In genomic region chr11:19673924-19674390, GRCh38 we compare ENCODE assay signal across 11 cellular contexts. TPM values are rescaled to one million over a fixed set of nuclear protein-coding genes. Genes with fewer than 3 reads are reported as not detected.
DNase-seq lines count a peak whose midpoint lies in the region; ATAC-seq and TF ChIP-seq lines count a peak whose summit lies in the region.
"Had no signal": no experiment of that assay in that cellular context is flagged by ENCODE, and none has a peak within 500 bp of the region (broad histone marks: within the 10 kb centered on the region; RNA-seq: fewer than 3 reads in every experiment).

No MANE protein-coding gene starts in this region.

- H3K36me3 Mint-ChIP-seq in natural killer cell treated with Interleukin-12 subunit alpha and Interleukin-12 subunit beta and Interleukin-15 and Interleukin-18, amount 100 ng/mL, for 72 hours, result no peaks in the 10 kb centered on the region
- H3K36me3 Mint-ChIP-seq in natural killer cell (no peaks in the 10 kb centered on the region), nephron progenitor cell (ENCODE audit: low read depth) (no peaks in the 10 kb centered on the region)
- H3K36me3 Mint-ChIP-seq in activated CD8-positive, alpha-beta T cell treated with anti-CD3 and anti-CD28 coated beads, Interleukin-2, amount 10 ng/mL, durations not matched to agents 7 days and 5 days (ENCODE audit: low read depth), result no peaks in the 10 kb centered on the region

- CTCF ChIA-PET in activated CD8-positive, alpha-beta T cell treated with anti-CD3 and anti-CD28 coated beads, Interleukin-2, amount 10 ng/mL, durations not matched to agents 7 days and 5 days (lab: Charles Lee), result no interaction called here

- intact Hi-C loops in natural killer cell (cut with micrococcal nuclease), result no loop called here
- intact Hi-C loops in aorta (cut with DNase I), result loop anchor here (5.0 kb wide), 3 partner anchors 38 to 77 kb away; partner anchors contain the start of gene NAV2 (in 1 of the 2)

- TF ChIP-seq CTCF in natural killer cell (IDR thresholded peaks at IDR 0.05) (no peak), nephron progenitor cell (IDR thresholded peaks at IDR 0.05) (no peak)

- peaks cover 9 to 15% of the 10 kb centered on the region in 2 donors for H3K27me3 Mint-ChIP-seq in natural killer cell treated with Interleukin-12 subunit alpha and Interleukin-12 subunit beta and Interleukin-15 and Interleukin-18, amount 100 ng/mL, for 72 hours
- peaks cover 0 to 8% of the 10 kb centered on the region in 2 donors for H3K27me3 Mint-ChIP-seq in natural killer cell (ENCODE audit: low read depth in 2 of 2)
- peaks cover 2% of the 10 kb centered on the region for H3K27me3 Mint-ChIP-seq in nephron progenitor cell (ENCODE audit: low read depth, poor library complexity)
- no peaks in the 10 kb centered on the region for H3K27me3 Mint-ChIP-seq in activated CD8-positive, alpha-beta T cell treated with anti-CD3 and anti-CD28 coated beads, Interleukin-2, amount 10 ng/mL, durations not matched to agents 7 days and 5 days (ENCODE audit: low read depth)

- H3K9me3 ChIP-seq in aorta (ENCODE audit: control insufficient read depth, low read length), result no peaks in the 10 kb centered on the region

- H3K9me3 Mint-ChIP-seq in natural killer cell treated with Interleukin-12 subunit alpha and Interleukin-12 subunit beta and Interleukin-15 and Interleukin-18, amount 100 ng/mL, for 72 hours, result no peaks in the 10 kb centered on the region
- H3K9me3 Mint-ChIP-seq in natural killer cell (no peaks in the 10 kb centered on the region), nephron progenitor cell (no peaks in the 10 kb centered on the region)
- H3K9me3 Mint-ChIP-seq in activated CD8-positive, alpha-beta T cell treated with anti-CD3 and anti-CD28 coated beads, Interleukin-2, amount 10 ng/mL, durations not matched to agents 7 days and 5 days (ENCODE audit: insufficient read depth), result no peaks in the 10 kb centered on the region
- H3K9me3 Mint-ChIP-seq: activated T-helper 1 cell treated with anti-CD3 and anti-CD28 coated beads, Interleukin-12 subunit alpha, Interleukin-12 subunit beta, Interleukin-2, Interleukin-4 antibody, amounts not matched to agents 30 ng/mL and 10 ng/mL and 1 ng/mL, durations not matched to agents 14 hours and 24 hours and 36 hours had no signal

- H3K36me3 ChIP-seq in aorta (ENCODE audit: control insufficient read depth in 1 of 2, insufficient read depth in 2 of 2, low read length in 1 of 2), result no peaks in the 10 kb centered on the region

- no peak for ATAC-seq in natural killer cell treated with Interleukin-12 subunit alpha and Interleukin-12 subunit beta and Interleukin-15 and Interleukin-18, amount 100 ng/mL, for 72 hours
- ATAC-seq in natural killer cell (no peak), aorta (ENCODE audit: low FRiP score) (peak; percentile 86)
- ATAC-seq in activated CD8-positive, alpha-beta T cell treated with anti-CD3 and anti-CD28 coated beads, Interleukin-2, amount 10 ng/mL, durations not matched to agents 7 days and 5 days, result no peak

- H3K27ac ChIP-seq in aorta (ENCODE audit: low read depth in 1 of 2, low read length in 2 of 2), result peak overlapping the region; percentile 95 to 98

- H3K4me1 ChIP-seq in aorta (ENCODE audit: control insufficient read depth in 1 of 2, insufficient read depth in 2 of 2, low read length in 2 of 2), result peaks cover 0 to 9% of the 10 kb centered on the region in 2 donors

- peaks cover 7 to 20% of the 10 kb centered on the region in 2 donors for H3K4me1 Mint-ChIP-seq in natural killer cell treated with Interleukin-12 subunit alpha and Interleukin-12 subunit beta and Interleukin-15 and Interleukin-18, amount 100 ng/mL, for 72 hours (ENCODE audit: low read depth in 2 of 2)
- peaks cover 6 to 22% of the 10 kb centered on the region in 2 donors for H3K4me1 Mint-ChIP-seq in natural killer cell
- peaks cover 72% of the 10 kb centered on the region for H3K4me1 Mint-ChIP-seq in nephron progenitor cell
- H3K4me1 Mint-ChIP-seq in activated CD8-positive, alpha-beta T cell treated with anti-CD3 and anti-CD28 coated beads, Interleukin-2, amount 10 ng/mL, durations not matched to agents 7 days and 5 days (ENCODE audit: low read depth), result peaks cover 22% of the 10 kb centered on the region

- H3K27ac Mint-ChIP-seq in natural killer cell treated with Interleukin-12 subunit alpha and Interleukin-12 subunit beta and Interleukin-15 and Interleukin-18, amount 100 ng/mL, for 72 hours, result no peak overlapping the region
- H3K27ac Mint-ChIP-seq in natural killer cell, result no peak overlapping the region
- H3K27ac Mint-ChIP-seq in nephron progenitor cell, result peak overlapping the region; percentile 92
- no peak overlapping the region for H3K27ac Mint-ChIP-seq in activated CD8-positive, alpha-beta T cell treated with anti-CD3 and anti-CD28 coated beads, Interleukin-2, amount 10 ng/mL, durations not matched to agents 7 days and 5 days
- H3K27ac Mint-ChIP-seq: activated T-helper 1 cell treated with anti-CD3 and anti-CD28 coated beads, Interleukin-12 subunit alpha, Interleukin-12 subunit beta, Interleukin-2, Interleukin-4 antibody, amounts not matched to agents 30 ng/mL and 10 ng/mL and 1 ng/mL, durations not matched to agents 14 hours and 24 hours and 36 hours had no signal

- peak; percentile 40 for DNase-seq in natural killer cell treated with Interleukin-12 subunit alpha and Interleukin-12 subunit beta and Interleukin-15 and Interleukin-18, amount 100 ng/mL, for 72 hours (ENCODE audit: low spot score)
- no peak for DNase-seq in natural killer cell
- peak; percentile 65 for DNase-seq in globus pallidus (ENCODE audit: low spot score)
- peak; percentile 62 for DNase-seq in nephron progenitor cell
- DNase-seq in aorta, result peak; percentile 89 to 93
- no peak for DNase-seq in EL
- DNase-seq in NCI-H2107 (lab: John Stamatoyannopoulos, UW), result no peak
- DNase-seq in activated CD8-positive, alpha-beta T cell treated with anti-CD3 and anti-CD28 coated beads, Interleukin-2, amount 10 ng/mL, durations not matched to agents 7 days and 5 days, result no peak
- DNase-seq: foreskin melanocyte; stimulated activated CD4-positive, alpha-beta T cell treated with anti-CD3 and anti-CD28 coated beads, Interleukin-15, amount 100 ng/mL, for 24 hours had no signal

- H3K4me3 Mint-ChIP-seq in natural killer cell treated with Interleukin-12 subunit alpha and Interleukin-12 subunit beta and Interleukin-15 and Interleukin-18, amount 100 ng/mL, for 72 hours, result no peak overlapping the region
- H3K4me3 Mint-ChIP-seq in natural killer cell, result no peak overlapping the region
- H3K4me3 Mint-ChIP-seq in nephron progenitor cell, result no peak overlapping the region
- no peak overlapping the region for H3K4me3 Mint-ChIP-seq in activated CD8-positive, alpha-beta T cell treated with anti-CD3 and anti-CD28 coated beads, Interleukin-2, amount 10 ng/mL, durations not matched to agents 7 days and 5 days
- H3K4me3 Mint-ChIP-seq: activated T-helper 1 cell treated with anti-CD3 and anti-CD28 coated beads, Interleukin-12 subunit alpha, Interleukin-12 subunit beta, Interleukin-2, Interleukin-4 antibody, amounts not matched to agents 30 ng/mL and 10 ng/mL and 1 ng/mL, durations not matched to agents 14 hours and 24 hours and 36 hours had no signal

- 4 to 8% methylated on average over 12 of the region's 12 CpGs for WGBS in aorta, 2 donors

- H3K27me3 ChIP-seq in aorta (ENCODE audit: control insufficient read depth in 1 of 2, insufficient read depth in 2 of 2, low read length in 1 of 2), result no peaks in the 10 kb centered on the region

- POLR2A ChIA-PET in activated CD8-positive, alpha-beta T cell treated with anti-CD3 and anti-CD28 coated beads, Interleukin-2, amount 10 ng/mL, durations not matched to agents 7 days and 5 days (lab: Charles Lee), result no interaction called here

- no peak overlapping the region for H3K4me3 ChIP-seq in aorta (ENCODE audit: low read length in 2 of 2)

RNA-seq across cellular contexts. Expression of gene NAV2, which starts 38.7 kb away (rescaled TPM):
- total RNA-seq in natural killer cell treated with Interleukin-12 subunit alpha and Interleukin-12 subunit beta and Interleukin-15 and Interleukin-18, amount 100 ng/mL, for 72 hours, result under 1 TPM; 0.31 to 0.67 TPM
- total RNA-seq in natural killer cell (1 to 10 TPM in 1 of 3 donors, under 1 TPM in 2; 0.14 to 1.6 (median 0.43) TPM), aorta (100 to 1,000 TPM in 1 of 2 donors, 10 to 100 TPM in 1; 84.6 to 250 TPM)
- 10 to 100 TPM in 1 of 2 donors, 1 to 10 TPM in 1; 5.0 to 18.2 TPM for polyA plus RNA-seq in aorta
- under 1 TPM; 0.23 to 0.71 TPM for total RNA-seq in activated CD8-positive, alpha-beta T cell treated with anti-CD3 and anti-CD28 coated beads, Interleukin-2, amount 10 ng/mL, durations not matched to agents 7 days and 5 days

Comparison
In these comparisons a context has a peak if more than half of its experiments do, and no peak if none do; other contexts are left out.
1. DNase-seq: peak in natural killer cell treated with Interleukin-12 subunit alpha and Interleukin-12 subunit beta and Interleukin-15 and Interleukin-18, amount 100 ng/mL, for 72 hours (single experiment), globus pallidus (single experiment), nephron progenitor cell (single experiment) and aorta (2 of 2); none in natural killer cell (single experiment), EL (single experiment), NCI-H2107 (single experiment) and activated CD8-positive, alpha-beta T cell treated with anti-CD3 and anti-CD28 coated beads, Interleukin-2, amount 10 ng/mL, durations not matched to agents 7 days and 5 days (single experiment).
2. RNA of gene NAV2, which starts 38.7 kb away (total RNA-seq): 84.6 to 250 TPM in aorta; 0.23 to 0.71 TPM in activated CD8-positive, alpha-beta T cell treated with anti-CD3 and anti-CD28 coated beads, Interleukin-2, amount 10 ng/mL, durations not matched to agents 7 days and 5 days, 0.31 to 0.67 TPM in natural killer cell treated with Interleukin-12 subunit alpha and Interleukin-12 subunit beta and Interleukin-15 and Interleukin-18, amount 100 ng/mL, for 72 hours and 0.14 to 1.6 TPM in natural killer cell; every median in the first group is over 10 times any median in the second.